In the genomic region with DNA sequence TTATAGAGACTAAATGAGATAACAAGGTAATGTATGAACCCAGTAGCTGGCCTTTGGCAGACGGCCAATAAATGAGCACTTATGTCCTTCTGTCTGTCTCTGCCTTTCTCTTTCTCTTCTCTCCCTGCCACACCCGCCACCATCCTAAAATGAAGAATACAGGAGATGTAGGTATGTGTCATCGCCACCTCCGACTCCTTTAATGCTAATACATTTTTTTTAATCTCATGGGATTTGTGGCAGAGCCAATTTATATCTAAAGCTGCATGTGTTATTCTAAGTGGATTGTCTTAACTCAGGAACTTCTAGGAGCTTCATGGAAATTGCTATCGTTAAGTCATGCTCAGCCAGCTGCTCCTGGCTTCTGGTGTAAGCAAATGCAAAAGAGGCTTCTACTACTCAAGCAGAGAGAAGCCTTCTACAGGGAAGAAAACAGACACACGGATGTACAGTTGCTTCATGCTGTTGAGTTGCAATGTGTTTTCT, we compare ENCODE assay signal across 13 cellular contexts. TPM values are rescaled to one million over a fixed set of nuclear protein-coding genes. Genes with fewer than 3 reads are reported as not detected.
DNase-seq lines count a peak whose midpoint lies in the region; FAIRE-seq and TF ChIP-seq lines count a peak whose summit lies in the region.
"Had no signal": no experiment of that assay in that cellular context is flagged by ENCODE, and none has a peak within 500 bp of the region (broad histone marks: within the 10 kb centered on the region; RNA-seq: fewer than 3 reads in every experiment).

No MANE protein-coding gene starts in this region.

- 19 to 48% (median 28%) methylated on average over 6 of the region's 6 CpGs for WGBS in small intestine, 3 donors

- peaks cover 0 to 2% of the 10 kb centered on the region in 2 donors for H3K4me1 ChIP-seq in small intestine (ENCODE audit: control insufficient read depth in 2 of 2, insufficient read depth in 1 of 2, low read depth in 1 of 2, low read length in 1 of 2)
- no peaks in the 10 kb centered on the region for H3K4me1 ChIP-seq in right atrium auricular region

- TF ChIP-seq CTCF in right atrium auricular region (IDR thresholded peaks at IDR 0.05) (no peak), GM10266 (IDR thresholded peaks at IDR 0.05; ENCODE audit: control insufficient read depth, insufficient read depth, low read depth, missing control alignments) (no peak)

- H3K36me3 ChIP-seq in small intestine (ENCODE audit: control insufficient read depth in 2 of 2, insufficient read depth in 2 of 2, low read length in 2 of 2) (no peaks in the 10 kb centered on the region), right atrium auricular region (no peaks in the 10 kb centered on the region)

- DNase-seq in NCI-H345 (lab: John Stamatoyannopoulos, UW) (peak; percentile 12), NCI-H345 treated with DMSO at 0.1 percent for 48 hours (lab: John Stamatoyannopoulos, UW; ENCODE audit: unreplicated experiment) (no peak), NCI-H82 treated with DMSO at 0.1 percent for 48 hours (lab: John Stamatoyannopoulos, UW; ENCODE audit: unreplicated experiment) (peak; percentile 95), epithelial cell of prostate (ENCODE audit: low read depth, low spot score) (no peak), small intestine (peak; percentile 95), right atrium auricular region (ENCODE audit: low spot score) (no peak), GM10266 (ENCODE audit: extremely low spot score) (no peak)
- DNase-seq in activated T-cell treated with anti-CD3 and anti-CD28 coated beads, Interleukin-2, amount 50 U/mL, for 48 hours = no peak
- DNase-seq: effector memory CD4-positive, alpha-beta T cell; GDM1; stimulated activated naive B cell treated with anti-CD40 and anti-IgM and Interleukin-4, amounts not matched to agents 10 μg/mL and 1 μg/mL and 100 μg/mL, for 72 hours had no signal

- H3K4me3 ChIP-seq in small intestine (ENCODE audit: low read depth in 1 of 2, low read length in 2 of 2) = peak overlapping the region in 1 of 2 donors; percentile 57
- H3K4me3 ChIP-seq in right atrium auricular region = no peak overlapping the region
- H3K4me3 ChIP-seq: SK-N-MC had no signal

- H3K27me3 ChIP-seq in small intestine (ENCODE audit: control insufficient read depth in 2 of 2, insufficient read depth in 2 of 2, low read length in 2 of 2) (no peaks in the 10 kb centered on the region), right atrium auricular region (no peaks in the 10 kb centered on the region)

- H3K9me3 ChIP-seq in small intestine (ENCODE audit: control insufficient read depth, low read depth) (no peaks in the 10 kb centered on the region), right atrium auricular region (no peaks in the 10 kb centered on the region)

- H3K27ac ChIP-seq in epithelial cell of prostate (peak overlapping the region; percentile 72), small intestine (ENCODE audit: low read depth in 1 of 2, low read length in 1 of 2) (peak overlapping the region in 1 of 2 donors; percentile 50), right atrium auricular region (no peak overlapping the region)

- FAIRE-seq in small intestine (lab: Jason Lieb, UNC) = peak; percentile 92

RNA-seq across cellular contexts. Expression of a gene that starts 2.2 kb away (rescaled TPM):
- polyA plus RNA-seq in small intestine = 100 to 1,000 TPM; 202 to 336 (median 210) TPM
- total RNA-seq in right atrium auricular region = not detected
- total RNA-seq: activated T-helper 1 cell treated with anti-CD3 and anti-CD28 coated beads, Interleukin-12 subunit alpha, Interleukin-12 subunit beta, Interleukin-2, Interleukin-4 antibody, amounts not matched to agents 30 ng/mL and 10 ng/mL and 1 ng/mL, durations not matched to agents 14 hours and 24 hours and 36 hours had no signal

RNA-seq across cellular contexts. Expression of a gene that starts 10.8 kb away (rescaled TPM):
- polyA plus RNA-seq in small intestine = not detected
- not detected for total RNA-seq in right atrium auricular region
- total RNA-seq: activated T-helper 1 cell treated with anti-CD3 and anti-CD28 coated beads, Interleukin-12 subunit alpha, Interleukin-12 subunit beta, Interleukin-2, Interleukin-4 antibody, amounts not matched to agents 30 ng/mL and 10 ng/mL and 1 ng/mL, durations not matched to agents 14 hours and 24 hours and 36 hours had no signal

RNA-seq across cellular contexts. Expression of a gene that starts 51.9 kb away (rescaled TPM):
- polyA plus RNA-seq in small intestine = 10 to 100 TPM; 68.8 to 83.0 (median 78.9) TPM
- total RNA-seq in right atrium auricular region = 100 to 1,000 TPM in 1 of 2 donors, 10 to 100 TPM in 1; 93.1 to 116 TPM

Comparison
In these comparisons a context has a peak if more than half of its experiments do, and no peak if none do; other contexts are left out.
1. DNase-seq: peak in NCI-H345 (single experiment), NCI-H82 treated with DMSO at 0.1 percent for 48 hours (single experiment) and small intestine (single experiment); none in NCI-H345 treated with DMSO at 0.1 percent for 48 hours (single experiment), epithelial cell of prostate (single experiment), activated T-cell treated with anti-CD3 and anti-CD28 coated beads, Interleukin-2, amount 50 U/mL, for 48 hours (0 of 2), right atrium auricular region (single experiment) and GM10266 (single experiment).